In genomic region chr5:101897914-101898313, GRCh38 we compare ENCODE assay signal across 11 cellular contexts.
DNase-seq lines count a peak whose midpoint lies in the region; ATAC-seq and TF ChIP-seq lines count a peak whose summit lies in the region.
"Had no signal": no experiment of that assay in that cellular context is flagged by ENCODE, and none has a peak within 500 bp of the region (broad histone marks: within the 10 kb centered on the region; RNA-seq: fewer than 3 reads in every experiment).

No MANE protein-coding gene starts in this region.

- H3K4me3 ChIP-seq in BLaER1 = no peak overlapping the region

- DNase-seq in NCI-H187 (lab: John Stamatoyannopoulos, UW) (peak; percentile 59 to 70), SK-N-DZ (ENCODE audit: low spot score) (peak; percentile 88), GM13977 (ENCODE audit: low spot score) (no peak), AG08396 (ENCODE audit: low spot score) (no peak)
- DNase-seq: activated naive CD8-positive, alpha-beta T cell treated with anti-CD3 and anti-CD28 coated beads, Interleukin-2, amount 50 U/mL, for 24 hours; AML-193 had no signal

- peak overlapping the region; percentile 76 for H3K27ac ChIP-seq in BLaER1

- no peaks in the 10 kb centered on the region for H3K9me3 ChIP-seq in BLaER1

- ATAC-seq in GM21786 (IDR thresholded peaks at IDR 0.05; ENCODE audit: unreplicated experiment) (peak; percentile 48), HG02938 (IDR thresholded peaks at IDR 0.05; ENCODE audit: unreplicated experiment) (no peak)
- no peak for ATAC-seq in activated CD4-positive, CD25-positive, alpha-beta regulatory T cell treated with anti-CD3 and anti-CD28 coated beads, Interleukin-2, amount 50 U/mL, for 24 hours
- ATAC-seq: activated naive CD8-positive, alpha-beta T cell treated with anti-CD3 and anti-CD28 coated beads, Interleukin-2, amount 50 U/mL, for 24 hours; left lobe of liver had no signal

- in situ Hi-C loops in GM13977 (cut with MboI; ENCODE audit: low pct_unique_long_range_greater_than_20kb, low sequenced_read_pairs, unreplicated experiment) = no loop called here

- H3K36me3 ChIP-seq in BLaER1 = no peaks in the 10 kb centered on the region

- no peak for TF ChIP-seq CTCF in GM13977 (IDR thresholded peaks at IDR 0.05; ENCODE audit: extremely low read depth, insufficient read depth, missing control alignments)

- H3K27me3 ChIP-seq in BLaER1 = no peaks in the 10 kb centered on the region

- H4K20me1 ChIP-seq in BLaER1 = no peaks in the 10 kb centered on the region

- peaks cover 14% of the 10 kb centered on the region for H3K4me1 ChIP-seq in BLaER1

- H3K4me2 ChIP-seq in BLaER1 = peak overlapping the region; percentile 68

- H3K9ac ChIP-seq in BLaER1 = 0 out of 2 replicates have a peak overlapping the region, but pooled peaks have one; percentile 36

Comparison
In these comparisons a context has a peak if more than half of its experiments do, and no peak if none do; other contexts are left out.
1. DNase-seq: peak in NCI-H187 (2 of 2) and SK-N-DZ (single experiment); none in GM13977 (single experiment) and AG08396 (single experiment).